Comparison of ENCODE assay signal across 11 cellular contexts in the genomic region with DNA sequence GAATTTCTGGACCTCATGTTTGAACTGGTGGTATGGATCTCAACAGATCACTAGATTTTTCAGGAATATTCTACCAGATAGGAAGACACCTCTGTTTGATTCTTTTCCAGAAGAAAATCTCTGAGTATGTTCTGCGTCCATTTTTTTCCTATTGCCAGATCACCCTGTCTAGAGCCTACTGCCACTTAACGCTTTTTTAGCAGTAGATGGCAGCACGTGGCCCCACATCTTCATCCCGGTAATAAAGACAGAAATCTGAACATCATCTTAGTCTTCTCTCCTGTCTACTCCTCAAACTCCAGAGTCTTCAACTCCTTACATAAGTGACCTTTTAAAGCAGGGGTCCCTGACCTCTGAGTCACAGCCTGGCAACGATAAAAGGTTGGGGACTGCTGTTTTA.
A peak's percentile ranks its signal among the peaks of the same experiment; 100 is the strongest.
DNase-seq lines count a peak whose midpoint lies in the region; ATAC-seq, FAIRE-seq and TF ChIP-seq lines count a peak whose summit lies in the region.
"Had no signal": no experiment of that assay in that cellular context is flagged by ENCODE, and none has a peak within 500 bp of the region (broad histone marks: within the 10 kb centered on the region; RNA-seq: fewer than 3 reads in every experiment).

No MANE protein-coding gene starts in this region.

- H3K27ac ChIP-seq in 22Rv1 (no peak overlapping the region), GM12878 (ENCODE audit: control insufficient read depth, insufficient read depth) (no peak overlapping the region), testis (no peak overlapping the region)
- no peak overlapping the region for H3K27ac ChIP-seq in CD4-positive, alpha-beta T cell (ENCODE audit: low read depth, low read length)

- peak; percentile 47 for TF ChIP-seq RAD21 in GM12878 (IDR thresholded peaks at IDR 0.05; ENCODE audit: insufficient read depth, low read depth, low read length)

- H3K36me3 Mint-ChIP-seq in CD4-positive, alpha-beta T cell (ENCODE audit: low read depth), result no peaks in the 10 kb centered on the region

- no peak overlapping the region for H3K9ac ChIP-seq in GM12878 (ENCODE audit: control insufficient read depth, insufficient read depth, low read length)

- CTCF ChIA-PET in GM12878 (lab: Yijun Ruan, JAX), result interaction anchor here (0.9 to 17.2 kb wide), 14 partner anchors 13 to 335 kb away, joined by 3 to 571 read pairs (median 7); no protein-coding TSS in a partner anchor
- CTCF ChIA-PET in CD4-positive, alpha-beta T cell (lab: Charles Lee), result no interaction called here

- no peaks in the 10 kb centered on the region for H3K27me3 ChIP-seq in GM06990 (replicated peaks; ENCODE audit: control insufficient read depth, insufficient read depth, low read length)
- no peaks in the 10 kb centered on the region for H3K27me3 ChIP-seq in GM12878 (replicated peaks in 1 of 2; ENCODE audit: control insufficient read depth in 2 of 2, insufficient read depth in 2 of 2, low read length in 1 of 2)
- no peaks in the 10 kb centered on the region for H3K27me3 ChIP-seq in testis
- H3K27me3 ChIP-seq in CD4-positive, alpha-beta T cell (ENCODE audit: control insufficient read depth, insufficient read depth, low read length), result no peaks in the 10 kb centered on the region

- no peaks in the 10 kb centered on the region for H3K27me3 Mint-ChIP-seq in CD4-positive, alpha-beta T cell

- H3K4me1 Mint-ChIP-seq in CD4-positive, alpha-beta T cell (ENCODE audit: low read depth), result peaks cover 7% of the 10 kb centered on the region

- RAD21 ChIA-PET in GM12878 (lab: Charles Lee; ENCODE audit: unreplicated experiment), result interaction anchor here (0.9 to 9.3 kb wide), 6 partner anchors 12 to 327 kb away, joined by 3 to 247 read pairs (median 20); no protein-coding TSS in a partner anchor

- H3K9me3 Mint-ChIP-seq in CD4-positive, alpha-beta T cell, result no peaks in the 10 kb centered on the region

- POLR2A ChIA-PET in GM12878 (lab: Charles Lee), result no interaction called here
- POLR2A ChIA-PET in CD4-positive, alpha-beta T cell (lab: Charles Lee), result interaction anchor here (0.6 kb wide), 1 partner anchor 124 kb away, joined by 3 read pairs; no protein-coding TSS in a partner anchor

- DNase-seq in GM06990 (ENCODE audit: extremely low read depth, insufficient read length) (no peak), GM12878 (ENCODE audit: low read depth, low spot score) (no peak), testis (no peak)
- DNase-seq in CD4-positive, alpha-beta T cell, result no peak
- no peak for DNase-seq in NK-92 treated with Interleukin-12 subunit alpha and Interleukin-12 subunit beta, amount 100 ng/mL, for 24 hours (lab: John Stamatoyannopoulos, UW)
- DNase-seq: GOT3; NCI-H1694 treated with DMSO at 0.1 percent for 48 hours; stimulated activated naive CD8-positive, alpha-beta T cell treated with anti-CD3 and anti-CD28 coated beads, Interleukin-15, Interleukin-2, amounts not matched to agents 100 U/mL and 50 U/mL, for 24 hours had no signal

- WGBS in GM12878 (ENCODE audit: insufficient coverage, insufficient replicate concordance, low lambda C conversion rate, missing lambda C conversion rate), result 25% methylated on average over 5 of the region's 5 CpGs
- 39 to 48% methylated on average over 5 of the region's 5 CpGs for WGBS in testis, 2 donors

- no peak for FAIRE-seq in GM12878 (lab: Jason Lieb, UNC)

- ATAC-seq in GM12878 (peak; percentile 61), HG02981 (IDR thresholded peaks at IDR 0.05; ENCODE audit: unreplicated experiment) (no peak)
- ATAC-seq in CD4-positive, alpha-beta T cell (ENCODE audit: poor library complexity), result no peak
- ATAC-seq: stimulated activated naive CD8-positive, alpha-beta T cell treated with anti-CD3 and anti-CD28 coated beads, Interleukin-15, Interleukin-2, amounts not matched to agents 100 U/mL and 50 U/mL, for 24 hours had no signal

- TF ChIP-seq EP300 in GM12878 (IDR thresholded peaks at IDR 0.05; ENCODE audit: borderline replicate concordance in 1 of 2, control insufficient read depth in 1 of 2, low read depth in 2 of 2, low read length in 2 of 2), result no peak

- H3K4me1 ChIP-seq in GM12878 (ENCODE audit: control insufficient read depth, insufficient read depth, low read length), result no peaks in the 10 kb centered on the region; the same call in 1 of the 2 replicates
- H3K4me1 ChIP-seq in testis, result no peaks in the 10 kb centered on the region

- H3K27ac Mint-ChIP-seq in CD4-positive, alpha-beta T cell, result no peak overlapping the region

- H3K79me2 ChIP-seq in GM12878 (ENCODE audit: control insufficient read depth, insufficient read depth, low read length), result no peaks in the 10 kb centered on the region

- BruUV-seq in GM12878 (replicated peaks; lab: Mats Ljungman, UMichigan), result no TSS peak

- intact Hi-C loops in GM12878 (cut with micrococcal nuclease; ENCODE audit: unreplicated experiment) (no loop called here), testis (cut with DNase I; ENCODE audit: low total_unique reads) (no loop called here)
- intact Hi-C loops in CD4-positive, alpha-beta T cell (cut with DNase I, micrococcal nuclease), result loop anchor here in 1 of 2 experiments (10.0 kb wide), 1 partner anchor 76 kb away; no protein-coding TSS in a partner anchor

- no peak overlapping the region for H3K4me2 ChIP-seq in GM12878 (ENCODE audit: control insufficient read depth, insufficient read depth)

- SMC1A ChIA-PET in GM12878 (lab: Charles Lee; ENCODE audit: uncharacterized antibody, unreplicated experiment), result interaction anchor here (0.8 to 25.0 kb wide), 11 partner anchors 14 to 334 kb away, joined by 3 to 727 read pairs (median 3); no protein-coding TSS in a partner anchor

- no peaks in the 10 kb centered on the region for H3K36me3 ChIP-seq in GM06990 (ENCODE audit: control insufficient read depth, insufficient read depth, low read length)
- no peaks in the 10 kb centered on the region for H3K36me3 ChIP-seq in GM12878 (ENCODE audit: control insufficient read depth in 2 of 2, insufficient read depth in 2 of 2, low read length in 1 of 2)
- H3K36me3 ChIP-seq in testis (ENCODE audit: low read depth, missing control alignments), result no peaks in the 10 kb centered on the region

- H3K9me3 ChIP-seq in GM12878 (replicated peaks; ENCODE audit: control insufficient read depth, insufficient read depth, low read length) (no peaks in the 10 kb centered on the region; the same call in 2 of the 3 replicates), testis (no peaks in the 10 kb centered on the region)
- H3K9me3 ChIP-seq in CD4-positive, alpha-beta T cell (ENCODE audit: control insufficient read depth, low read length), result no peaks in the 10 kb centered on the region

- H3K4me3 Mint-ChIP-seq in CD4-positive, alpha-beta T cell, result no peak overlapping the region

- no peak for TF ChIP-seq POLR2A in GM12878 (IDR thresholded peaks at IDR 0.05; ENCODE audit: low read depth, low read length)
- no peak for TF ChIP-seq POLR2A in testis (IDR thresholded peaks at IDR 0.05)

- in situ Hi-C loops in GM12878 (cut with MboI), result no loop called here

- no peaks in the 10 kb centered on the region for H4K20me1 ChIP-seq in GM12878 (ENCODE audit: control insufficient read depth, insufficient read depth)

- H3K4me3 ChIP-seq in GM06990 (replicated peaks; ENCODE audit: low read depth, low read length) (no peak overlapping the region), GM12878 (no peak overlapping the region), testis (no peak overlapping the region)

- no peak overlapping the region for H2AFZ ChIP-seq in GM12878 (ENCODE audit: control insufficient read depth, low read depth, low read length)

- TF ChIP-seq CTCF in 22Rv1 (IDR thresholded peaks at IDR 0.05) (peak; percentile 8; the same call in 1 of the 2 replicates), GM06990 (IDR thresholded peaks at IDR 0.05; ENCODE audit: insufficient read depth, low read length, poor library complexity, severe bottlenecking) (peak; percentile 54), LNCAP (IDR thresholded peaks at IDR 0.05) (peak; percentile 45; the same call in 1 of the 2 replicates), GM12878 (IDR thresholded peaks at IDR 0.05 in 2 of 3, conservative IDR thresholded peaks at IDR 0.05 in 1 of 3; ENCODE audit: control insufficient read depth in 2 of 3, extremely low read depth in 1 of 3, insufficient read depth in 1 of 3, low read depth in 3 of 3, low read length in 3 of 3) (peak; percentile 16 to 42 (median 29); a peak in 3 of 6 replicates), testis (IDR thresholded peaks at IDR 0.05) (no peak)
- no peak for TF ChIP-seq CTCF in CD4-positive, alpha-beta T cell (IDR thresholded peaks at IDR 0.05)

TF ChIP-seq in GM12878, 131 proteins besides CTCF, POLR2A, EP300 and RAD21:
- TF ChIP-seq BCL3 (IDR thresholded peaks at IDR 0.05; ENCODE audit: borderline replicate concordance, insufficient read depth, low read depth, low read length, poor library complexity, severe bottlenecking) (no peak), SMC3 (IDR thresholded peaks at IDR 0.05; ENCODE audit: borderline replicate concordance, low read length) (peak; percentile 45; the same call in 1 of the 2 replicates)

Comparison
In these comparisons a context has a peak if more than half of its experiments do, and no peak if none do; other contexts are left out.
1. CTCF ChIP-seq: peak in 22Rv1 (single experiment), GM06990 (single experiment), LNCAP (single experiment) and GM12878 (3 of 3); none in testis (0 of 3) and CD4-positive, alpha-beta T cell (single experiment).